Comparison of ENCODE assay signal across 8 cellular contexts in the genomic region with DNA sequence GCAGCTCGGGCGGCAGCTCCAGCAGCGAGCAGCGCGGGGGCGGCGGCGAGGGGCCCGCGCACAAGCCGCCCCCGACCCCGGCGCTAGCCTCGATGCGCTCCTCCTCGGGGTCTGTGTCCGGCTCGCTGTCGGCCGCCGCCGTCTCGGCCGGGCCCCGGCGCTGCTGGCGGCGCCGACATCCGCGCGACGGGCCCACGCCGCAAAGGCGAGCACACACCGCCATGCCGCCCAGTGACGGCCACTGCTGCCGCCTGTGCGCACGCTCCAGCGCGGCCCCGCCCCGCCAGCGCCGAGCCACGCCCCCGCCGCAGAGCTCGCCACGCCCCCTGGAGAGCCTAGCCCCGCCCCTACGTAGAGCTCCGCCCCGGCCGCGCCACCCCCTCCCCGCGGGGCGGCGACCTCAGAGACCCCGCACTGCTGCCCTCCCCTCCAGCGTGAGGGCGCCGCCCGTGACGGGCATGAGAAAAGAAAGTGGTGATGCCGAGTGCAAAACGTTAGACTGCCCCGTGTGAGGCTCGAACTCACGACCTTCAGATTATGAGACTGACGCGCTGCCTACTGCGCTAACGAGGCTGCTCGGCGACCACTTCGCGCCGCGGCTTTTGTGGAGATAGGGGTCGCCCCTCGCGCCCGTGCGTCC. TPM values are rescaled to one million over a fixed set of nuclear protein-coding genes. Genes with fewer than 3 reads are reported as not detected.
DNase-seq lines count a peak whose midpoint lies in the region; ATAC-seq and TF ChIP-seq lines count a peak whose summit lies in the region.

A gene with protein sequence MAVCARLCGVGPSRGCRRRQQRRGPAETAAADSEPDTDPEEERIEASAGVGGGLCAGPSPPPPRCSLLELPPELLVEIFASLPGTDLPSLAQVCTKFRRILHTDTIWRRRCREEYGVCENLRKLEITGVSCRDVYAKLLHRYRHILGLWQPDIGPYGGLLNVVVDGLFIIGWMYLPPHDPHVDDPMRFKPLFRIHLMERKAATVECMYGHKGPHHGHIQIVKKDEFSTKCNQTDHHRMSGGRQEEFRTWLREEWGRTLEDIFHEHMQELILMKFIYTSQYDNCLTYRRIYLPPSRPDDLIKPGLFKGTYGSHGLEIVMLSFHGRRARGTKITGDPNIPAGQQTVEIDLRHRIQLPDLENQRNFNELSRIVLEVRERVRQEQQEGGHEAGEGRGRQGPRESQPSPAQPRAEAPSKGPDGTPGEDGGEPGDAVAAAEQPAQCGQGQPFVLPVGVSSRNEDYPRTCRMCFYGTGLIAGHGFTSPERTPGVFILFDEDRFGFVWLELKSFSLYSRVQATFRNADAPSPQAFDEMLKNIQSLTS (minus strand): TSS at position 255 of the 640 bp plus-strand sequence. CDS start 32 bp downstream, at position 223.

- H3K27me3 Mint-ChIP-seq in activated CD4-positive, alpha-beta T cell treated with anti-CD3 and anti-CD28 coated beads, Interleukin-2, amount 10 ng/mL, durations not matched to agents 24 days and 14 days, result peaks cover 2% of the 10 kb centered on the region

- ATAC-seq in GM18873 (IDR thresholded peaks at IDR 0.05; ENCODE audit: low FRiP score, unreplicated experiment) (peak; percentile 40), HG03159 (IDR thresholded peaks at IDR 0.05; ENCODE audit: unreplicated experiment) (peak; percentile 44), left lobe of liver (peak; percentile 80)

- no peaks in the 10 kb centered on the region for H3K9me3 Mint-ChIP-seq in activated CD4-positive, alpha-beta T cell treated with anti-CD3 and anti-CD28 coated beads, Interleukin-2, amount 10 ng/mL, durations not matched to agents 24 days and 14 days

- TF ChIP-seq CTCF in coronary artery (IDR thresholded peaks at IDR 0.05), result no peak

- H3K4me1 Mint-ChIP-seq in activated CD4-positive, alpha-beta T cell treated with anti-CD3 and anti-CD28 coated beads, Interleukin-2, amount 10 ng/mL, durations not matched to agents 24 days and 14 days, result peaks cover 51% of the 10 kb centered on the region

- H3K27ac Mint-ChIP-seq in activated CD4-positive, alpha-beta T cell treated with anti-CD3 and anti-CD28 coated beads, Interleukin-2, amount 10 ng/mL, durations not matched to agents 24 days and 14 days, result peak within 1 kb of the TSS; percentile 96

- DNase-seq in AG08396 (ENCODE audit: low spot score), result peak; percentile 93
- peak; percentile 57 for DNase-seq in NCI-H510A (lab: John Stamatoyannopoulos, UW)
- peak; percentile 97 for DNase-seq in activated CD4-positive, alpha-beta T cell treated with anti-CD3 and anti-CD28 coated beads, Interleukin-2, amount 10 ng/mL, durations not matched to agents 24 days and 14 days
- DNase-seq in coronary artery (ENCODE audit: low spot score), result peak; percentile 88
- DNase-seq in left lobe of liver (ENCODE audit: low spot score), result peak; percentile 92
- peak; percentile 84 for DNase-seq in stimulated activated CD4-positive, alpha-beta T cell treated with anti-CD3 and anti-CD28 coated beads, Interleukin-2, amount 100 ng/mL, for 4 hours (ENCODE audit: low read depth)

- H3K4me3 Mint-ChIP-seq in activated CD4-positive, alpha-beta T cell treated with anti-CD3 and anti-CD28 coated beads, Interleukin-2, amount 10 ng/mL, durations not matched to agents 24 days and 14 days, result peak within 1 kb of the TSS; percentile 94

- H3K36me3 Mint-ChIP-seq in activated CD4-positive, alpha-beta T cell treated with anti-CD3 and anti-CD28 coated beads, Interleukin-2, amount 10 ng/mL, durations not matched to agents 24 days and 14 days (ENCODE audit: low read depth), result peaks cover 14% of the 10 kb centered on the region

- intact Hi-C loops in activated CD4-positive, alpha-beta T cell treated with anti-CD3 and anti-CD28 coated beads, Interleukin-2, amount 10 ng/mL, durations not matched to agents 24 days and 14 days (cut with micrococcal nuclease), result loop anchor here (1.0 to 10.0 kb wide), 3 partner anchors 9 to 491 kb away; partner anchors contain the start of genes C16orf95 and MAP1LC3B

- H3K27ac ChIP-seq in coronary artery, result peak within 1 kb of the TSS; percentile 97 to 99

- peak within 1 kb of the TSS; percentile 83 for H3K4me3 ChIP-seq in coronary artery

RNA-seq across cellular contexts. Expression of the gene that starts here (rescaled TPM):
- 37.1 and 38.9 TPM in 2 replicates for total RNA-seq in activated CD4-positive, alpha-beta T cell treated with anti-CD3 and anti-CD28 coated beads, Interleukin-2, amount 10 ng/mL, durations not matched to agents 24 days and 14 days
- 44.6 TPM for total RNA-seq in left lobe of liver

Comparison
In these comparisons a context has a peak if more than half of its experiments do, and no peak if none do; other contexts are left out.
1. Peak in every context shown above with its lines: DNase-seq, ATAC-seq, H3K4me3 ChIP-seq and H3K27ac ChIP-seq.